23 cellular contexts compared by ENCODE assay signal in the genomic region with DNA sequence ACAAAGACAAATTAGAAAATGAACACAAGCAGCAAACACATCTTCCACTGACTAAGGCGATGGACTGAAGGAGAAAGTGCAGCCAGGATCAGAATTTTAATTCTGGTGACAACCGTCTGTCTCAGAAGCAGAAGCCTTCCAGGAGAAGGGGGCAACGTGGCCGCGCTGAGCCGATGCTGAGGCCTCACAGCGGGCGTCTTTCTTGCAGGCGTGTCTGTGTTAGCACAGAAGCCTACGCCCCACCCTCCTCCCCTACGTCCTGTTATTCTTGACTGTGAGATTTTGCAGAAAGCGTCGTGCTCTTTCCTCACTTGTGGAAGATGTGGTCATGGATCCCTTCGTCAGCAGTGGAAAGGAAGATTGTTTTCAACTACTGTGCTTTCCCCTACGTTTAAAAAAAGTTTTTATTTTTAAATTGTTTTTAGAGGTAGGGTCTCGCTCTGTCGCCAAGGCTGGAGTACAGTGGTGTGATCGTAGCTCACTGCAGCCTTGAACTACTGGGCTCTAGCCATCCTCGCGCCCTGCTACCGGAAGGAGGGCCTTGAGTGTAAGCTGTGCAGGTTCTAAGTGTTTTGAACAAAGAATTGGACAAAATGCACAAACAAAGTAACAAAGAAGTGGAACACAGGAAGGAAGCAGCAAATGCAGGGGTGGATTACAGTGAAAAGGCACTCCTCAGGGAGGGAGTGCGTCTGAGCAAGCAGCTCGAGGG.
A peak's percentile ranks its signal among the peaks of the same experiment; 100 is the strongest.
DNase-seq lines count a peak whose midpoint lies in the region; ATAC-seq and TF ChIP-seq lines count a peak whose summit lies in the region.
"Had no signal": no experiment of that assay in that cellular context is flagged by ENCODE, and none has a peak within 500 bp of the region (broad histone marks: within the 10 kb centered on the region; RNA-seq: fewer than 3 reads in every experiment).

No MANE protein-coding gene starts in this region.

- TF ChIP-seq CTCF in CD4-positive, alpha-beta T cell (IDR thresholded peaks at IDR 0.05) = no peak
- TF ChIP-seq CTCF in GM23338 (conservative IDR thresholded peaks at IDR 0.05; ENCODE audit: low read depth in 2 of 2) = no peak

- H3K9me2 ChIP-seq in GM23338 (ENCODE audit: insufficient read depth) = no peaks in the 10 kb centered on the region

- H3K27ac Mint-ChIP-seq in CD4-positive, alpha-beta T cell = no peak overlapping the region
- H3K27ac Mint-ChIP-seq in GM23338 (no peak overlapping the region), T-cell (peak overlapping the region; percentile 16 to 49)
- H3K27ac Mint-ChIP-seq: activated naive CD4-positive, alpha-beta T cell treated with anti-CD3 and anti-CD28 coated beads, Interleukin-2, amount 50 U/mL, for 24 hours; immature natural killer cell; naive B cell; T-helper 17 cell had no signal

- no peaks in the 10 kb centered on the region for H3K9me3 ChIP-seq in CD4-positive, alpha-beta T cell (ENCODE audit: control insufficient read depth, low read length)
- peaks cover 1% of the 10 kb centered on the region for H3K9me3 ChIP-seq in aorta (ENCODE audit: control insufficient read depth, low read length)
- H3K9me3 ChIP-seq: BLaER1 treated with 17β-estradiol and CSF1 and Interleukin-3, amounts not matched to agents 10 nM and 100 nM; heart left ventricle; left lung; ovary; vagina had no signal

- H3K4me1 ChIP-seq in GM23338 (ENCODE audit: insufficient read depth) = peaks cover 10% of the 10 kb centered on the region
- H3K4me1 ChIP-seq in aorta (ENCODE audit: control insufficient read depth in 1 of 2, insufficient read depth in 2 of 2, low read length in 2 of 2) = no peaks in the 10 kb centered on the region
- H3K4me1 ChIP-seq: heart left ventricle, left lung, vagina had no signal

- H3F3A ChIP-seq in GM23338 (replicated peaks; ENCODE audit: low read depth) = no peaks in the 10 kb centered on the region

- no peaks in the 10 kb centered on the region for H3K9me3 Mint-ChIP-seq in CD4-positive, alpha-beta T cell
- H3K9me3 Mint-ChIP-seq in GM23338 = peaks cover 5% of the 10 kb centered on the region
- H3K9me3 Mint-ChIP-seq in T-cell = no peaks in the 10 kb centered on the region
- H3K9me3 Mint-ChIP-seq: activated naive CD4-positive, alpha-beta T cell treated with anti-CD3 and anti-CD28 coated beads, Interleukin-2, amount 50 U/mL, for 24 hours; immature natural killer cell had no signal

- H3K27me3 ChIP-seq in CD4-positive, alpha-beta T cell (ENCODE audit: control insufficient read depth, insufficient read depth, low read length) = no peaks in the 10 kb centered on the region
- H3K27me3 ChIP-seq in GM23338 (ENCODE audit: insufficient read depth) (no peaks in the 10 kb centered on the region), aorta (ENCODE audit: control insufficient read depth in 1 of 2, insufficient read depth in 2 of 2, low read length in 1 of 2) (no peaks in the 10 kb centered on the region)
- H3K27me3 ChIP-seq: BLaER1 treated with 17β-estradiol and CSF1 and Interleukin-3, amounts not matched to agents 10 nM and 100 nM; ovary; vagina had no signal

- H3K4me3 ChIP-seq in GM23338 (no peak overlapping the region), aorta (ENCODE audit: low read length in 2 of 2) (no peak overlapping the region)
- H3K4me3 ChIP-seq: BLaER1 treated with 17β-estradiol and CSF1 and Interleukin-3, amounts not matched to agents 10 nM and 100 nM; heart left ventricle; left lung; ovary; vagina had no signal

- H3K4me3 Mint-ChIP-seq in CD4-positive, alpha-beta T cell = peak overlapping the region; percentile 10
- H3K4me3 Mint-ChIP-seq in GM23338 (no peak overlapping the region; the same call in 2 of the 3 replicates), T-cell (no peak overlapping the region)
- H3K4me3 Mint-ChIP-seq: activated naive CD4-positive, alpha-beta T cell treated with anti-CD3 and anti-CD28 coated beads, Interleukin-2, amount 50 U/mL, for 24 hours; naive B cell; T-helper 17 cell had no signal

- no peaks in the 10 kb centered on the region for H4K20me1 ChIP-seq in GM23338 (replicated peaks; ENCODE audit: insufficient read depth)
- H4K20me1 ChIP-seq: BLaER1 treated with 17β-estradiol and CSF1 and Interleukin-3, amounts not matched to agents 10 nM and 100 nM had no signal

- CTCF ChIA-PET in CD4-positive, alpha-beta T cell (lab: Charles Lee) = no interaction called here
- CTCF ChIA-PET in T-cell (lab: Charles Lee) = no interaction called here

- no peak for ATAC-seq in CD4-positive, alpha-beta T cell (ENCODE audit: poor library complexity)
- ATAC-seq in GM23338 (peak; percentile 92), T-cell (replicated peaks in 1 of 4) (peak in 3 of 4 experiments; percentile 24 to 50 (median 35)), GM21723 (IDR thresholded peaks at IDR 0.05; ENCODE audit: unreplicated experiment) (no peak), aorta (ENCODE audit: low FRiP score) (no peak)
- ATAC-seq: heart left ventricle; left lung; right cardiac atrium; stimulated activated naive CD8-positive, alpha-beta T cell treated with anti-CD3 and anti-CD28 coated beads, Interleukin-15, Interleukin-2, amounts not matched to agents 100 U/mL and 50 U/mL, for 24 hours; T-helper 17 cell had no signal

- intact Hi-C loops in CD4-positive, alpha-beta T cell (cut with DNase I, micrococcal nuclease) = no loop called here
- intact Hi-C loops in aorta (cut with DNase I) = no loop called here

- no peaks in the 10 kb centered on the region for H3K36me3 Mint-ChIP-seq in CD4-positive, alpha-beta T cell (ENCODE audit: low read depth)
- no peaks in the 10 kb centered on the region for H3K36me3 Mint-ChIP-seq in GM23338 (ENCODE audit: low read depth)
- no peaks in the 10 kb centered on the region for H3K36me3 Mint-ChIP-seq in T-cell
- H3K36me3 Mint-ChIP-seq: activated naive CD4-positive, alpha-beta T cell treated with anti-CD3 and anti-CD28 coated beads, Interleukin-2, amount 50 U/mL, for 24 hours; immature natural killer cell; naive B cell had no signal

- H3K36me3 ChIP-seq in GM23338 (ENCODE audit: insufficient read depth) (no peaks in the 10 kb centered on the region), aorta (ENCODE audit: control insufficient read depth in 1 of 2, insufficient read depth in 2 of 2, low read length in 1 of 2) (no peaks in the 10 kb centered on the region)
- H3K36me3 ChIP-seq: BLaER1 treated with 17β-estradiol and CSF1 and Interleukin-3, amounts not matched to agents 10 nM and 100 nM; heart left ventricle; left lung; ovary; vagina had no signal

- H3K4me2 ChIP-seq in GM23338 = no peak overlapping the region

- DNase-seq in CD4-positive, alpha-beta T cell = no peak
- DNase-seq in GM23338 (ENCODE audit: low spot score) (peak; percentile 36), T-cell (no peak), left kidney (ENCODE audit: low read depth, low spot score) (peak; percentile 53), cerebellum (ENCODE audit: low spot score) (no peak), aorta (no peak)
- DNase-seq in activated CD4-positive, CD25-positive, alpha-beta regulatory T cell (lab: John Stamatoyannopoulos, UW) = no peak
- DNase-seq: activated CD4-positive, alpha-beta T cell treated with anti-CD3 and anti-CD28 coated beads for 4 hours; heart left ventricle; immature natural killer cell; left lung; naive B cell; NCI-H1436 treated with DMSO at 0.1 percent for 48 hours; NCI-H82; ovary; right cardiac atrium; stimulated activated naive CD8-positive, alpha-beta T cell treated with anti-CD3 and anti-CD28 coated beads, Interleukin-15, Interleukin-2, amounts not matched to agents 100 U/mL and 50 U/mL, for 24 hours; T-helper 17 cell had no signal

- no peak overlapping the region for H3K27ac ChIP-seq in CD4-positive, alpha-beta T cell (ENCODE audit: low read depth, low read length)
- H3K27ac ChIP-seq in GM23338 (ENCODE audit: low read depth) (no peak overlapping the region), aorta (ENCODE audit: low read depth in 1 of 2, low read length in 2 of 2) (no peak overlapping the region)
- H3K27ac ChIP-seq: BLaER1 treated with 17β-estradiol and CSF1 and Interleukin-3, amounts not matched to agents 10 nM and 100 nM; heart left ventricle; left lung; ovary; RWPE1; vagina had no signal

- POLR2A ChIA-PET in CD4-positive, alpha-beta T cell (lab: Charles Lee) = no interaction called here
- POLR2A ChIA-PET in T-cell (lab: Charles Lee) = no interaction called here

- H3K79me2 ChIP-seq in GM23338 (replicated peaks; ENCODE audit: insufficient read depth) = no peaks in the 10 kb centered on the region

- H3K27me3 Mint-ChIP-seq in CD4-positive, alpha-beta T cell = peaks cover 30% of the 10 kb centered on the region
- H3K27me3 Mint-ChIP-seq in GM23338 (ENCODE audit: insufficient read depth, low read depth, poor library complexity) = peaks cover 11% of the 10 kb centered on the region
- H3K27me3 Mint-ChIP-seq in T-cell = peaks cover 20% of the 10 kb centered on the region in 2 donors

- H2AFZ ChIP-seq in GM23338 = peak overlapping the region; percentile 85

- H3K4me1 Mint-ChIP-seq in CD4-positive, alpha-beta T cell (ENCODE audit: low read depth) = peaks cover 1% of the 10 kb centered on the region
- H3K4me1 Mint-ChIP-seq in GM23338 (peaks cover 19% of the 10 kb centered on the region), T-cell (peaks cover 1 to 3% (median 2%) of the 10 kb centered on the region in 3 donors)
- H3K4me1 Mint-ChIP-seq: naive B cell had no signal

- 21 to 25% methylated on average over 23 of the region's 23 CpGs for WGBS in aorta, 2 donors

TF ChIP-seq in GM23338, 12 proteins besides CTCF, POLR2A, EP300 and RAD21 (continues in another document):
- TF ChIP-seq JUNB (IDR thresholded peaks at IDR 0.05; ENCODE audit: unreplicated experiment) = no peak
- no peak for TF ChIP-seq CREB1 (CRISPR knock-in tag; IDR thresholded peaks at IDR 0.05; ENCODE audit: low read depth)
- TF ChIP-seq NANOG (IDR thresholded peaks at IDR 0.05; ENCODE audit: borderline replicate concordance) = no peak
- no peak for TF ChIP-seq ETS1 (IDR thresholded peaks at IDR 0.05)
- TF ChIP-seq ZNF114 (CRISPR knock-in tag; IDR thresholded peaks at IDR 0.05) = no peak
- TF ChIP-seq EZH2phosphoT487 (IDR thresholded peaks at IDR 0.05; ENCODE audit: unreplicated experiment) = no peak
- no peak for TF ChIP-seq EZH2 (IDR thresholded peaks at IDR 0.05; ENCODE audit: low read depth, unreplicated experiment)

Comparison
In these comparisons a context has a peak if more than half of its experiments do, and no peak if none do; other contexts are left out.
1. ATAC-seq: peak in GM23338 (single experiment) and T-cell (3 of 4); none in CD4-positive, alpha-beta T cell (single experiment), GM21723 (single experiment) and aorta (single experiment).
2. DNase-seq: peak in GM23338 (single experiment) and left kidney (single experiment); none in CD4-positive, alpha-beta T cell (0 of 10), T-cell (0 of 34), cerebellum (single experiment), aorta (0 of 2) and activated CD4-positive, CD25-positive, alpha-beta regulatory T cell (0 of 4).
3. H3K27ac Mint-ChIP-seq: peak in T-cell (2 of 2); none in CD4-positive, alpha-beta T cell (single experiment) and GM23338 (single experiment).